Comparison of ENCODE assay signal across 14 cellular contexts in genomic region chr17:75060434-75061054, GRCh38. TPM values are rescaled to one million over a fixed set of nuclear protein-coding genes. Genes with fewer than 3 reads are reported as not detected.
DNase-seq lines count a peak whose midpoint lies in the region; ATAC-seq and TF ChIP-seq lines count a peak whose summit lies in the region.
"Had no signal": no experiment of that assay in that cellular context is flagged by ENCODE, and none has a peak within 500 bp of the region (broad histone marks: within the 10 kb centered on the region; RNA-seq: fewer than 3 reads in every experiment).

No MANE protein-coding gene starts in this region.

- no peak for DNase-seq in Right ventricle myocardium inferior (ENCODE audit: missing footprints)
- DNase-seq in cardiac septum (ENCODE audit: low spot score): no peak
- no peak for DNase-seq in left ventricle myocardium inferior
- DNase-seq in HEK293T (ENCODE audit: extremely low spot score): no peak
- DNase-seq in activated naive CD4-positive, alpha-beta T cell treated with Interleukin-2 at 50 U/mL for 16 hours: no peak
- DNase-seq in stimulated activated CD8-positive, alpha-beta memory T cell treated with anti-CD3 and anti-CD28 coated beads, Interleukin-4, amount 100 ng/mL, for 48 hours: no peak
- DNase-seq: activated CD4-positive, alpha-beta memory T cell treated with anti-CD3 and anti-CD28 coated beads, Interleukin-2, amount 10 ng/mL, durations not matched to agents 7 days and 5 days; kidney; mucosa of descending colon; NCI-H1930 had no signal

- H3K4me1 ChIP-seq in left ventricle myocardium inferior (peaks cover 14% of the 10 kb centered on the region), rectal smooth muscle tissue (ENCODE audit: control insufficient read depth, insufficient read depth, low read length) (peaks cover 4% of the 10 kb centered on the region)

- POLR2A ChIA-PET in HEK293T (lab: Yijun Ruan, JAX): interaction anchor here (1.2 to 3.1 kb wide), 3 partner anchors 12 to 71 kb away, joined by 4 to 10 read pairs (median 5); partner anchors contain the start of genes ARMC7 and NT5C

- H3K27ac ChIP-seq in left ventricle myocardium inferior (replicated peaks) (peak overlapping the region; percentile 73), rectal smooth muscle tissue (ENCODE audit: low read depth, low read length) (peak overlapping the region; percentile 67)
- H3K27ac ChIP-seq: C4-2B had no signal

- H3K9me3 ChIP-seq in left ventricle myocardium inferior (replicated peaks): no peaks in the 10 kb centered on the region
- H3K9me3 ChIP-seq: mucosa of descending colon had no signal

- H3K36me3 ChIP-seq in left ventricle myocardium inferior: peaks cover 57% of the 10 kb centered on the region
- H3K36me3 ChIP-seq in rectal smooth muscle tissue (ENCODE audit: control insufficient read depth, insufficient read depth, low read length): peaks cover 36% of the 10 kb centered on the region

- TF ChIP-seq CTCF in left ventricle myocardium inferior (IDR thresholded peaks at IDR 0.05; ENCODE audit: borderline replicate concordance): no peak

- ATAC-seq in Right ventricle myocardium inferior (peak; percentile 61), HG03095 (IDR thresholded peaks at IDR 0.05; ENCODE audit: unreplicated experiment) (no peak)

- H3K9ac ChIP-seq in rectal smooth muscle tissue (ENCODE audit: low read length): no peak overlapping the region

- H3K27me3 ChIP-seq in left ventricle myocardium inferior (ENCODE audit: low read depth): no peaks in the 10 kb centered on the region
- no peaks in the 10 kb centered on the region for H3K27me3 ChIP-seq in rectal smooth muscle tissue (ENCODE audit: control insufficient read depth, insufficient read depth, low read length)

- intact Hi-C loops in Right ventricle myocardium inferior (cut with DNase I) (no loop called here), cardiac septum (cut with DNase I) (loop anchor here (2.0 kb wide), 1 partner anchor 70 kb away; the partner anchor contains the start of gene NT5C), left ventricle myocardium inferior (cut with micrococcal nuclease) (no loop called here)

- H3K4me3 ChIP-seq in left ventricle myocardium inferior (no peak overlapping the region), rectal smooth muscle tissue (ENCODE audit: low read length) (no peak overlapping the region)
- H3K4me3 ChIP-seq: mucosa of descending colon had no signal

- CTCF ChIA-PET in HEK293T (lab: Yijun Ruan, JAX): interaction anchor here (0.9 to 2.1 kb wide), 4 partner anchors 12 to 141 kb away, joined by 3 to 7 read pairs (median 4); no protein-coding TSS in a partner anchor

TF ChIP-seq in HEK293T, 16 proteins besides CTCF, POLR2A, EP300 and RAD21:
- TF ChIP-seq FOXM1 (IDR thresholded peaks at IDR 0.05; ENCODE audit: borderline replicate concordance) (no peak), HDGF (IDR thresholded peaks at IDR 0.05; ENCODE audit: borderline replicate concordance) (no peak), L3MBTL2 (conservative IDR thresholded peaks at IDR 0.05) (no peak), LEF1 (IDR thresholded peaks at IDR 0.05; ENCODE audit: borderline replicate concordance) (no peak), PKNOX1 (IDR thresholded peaks at IDR 0.05) (no peak), FOXK2 (IDR thresholded peaks at IDR 0.05) (no peak), TARDBP (IDR thresholded peaks at IDR 0.05) (no peak), CTBP1 (IDR thresholded peaks at IDR 0.05; ENCODE audit: borderline replicate concordance) (no peak), ARNT (IDR thresholded peaks at IDR 0.05) (no peak), ELF4 (IDR thresholded peaks at IDR 0.05) (no peak), ZNF384 (IDR thresholded peaks at IDR 0.05) (no peak), NFRKB (IDR thresholded peaks at IDR 0.05) (no peak)
TF ChIP-seq in HEK293T: peak in this region for 0.

RNA-seq across cellular contexts. Expression of gene KCTD2, which starts 13.5 kb away (rescaled TPM):
- total RNA-seq in Right ventricle myocardium inferior (26.7 TPM), cardiac septum (43.2 TPM), left ventricle myocardium inferior (23.1 TPM)

RNA-seq across cellular contexts. Expression of gene ATP5PD, which starts 13.8 kb away (rescaled TPM):
- total RNA-seq in Right ventricle myocardium inferior: 863 TPM
- 616 TPM for total RNA-seq in cardiac septum
- 809 TPM for total RNA-seq in left ventricle myocardium inferior

RNA-seq across cellular contexts. Expression of gene SLC16A5, which starts 27.2 kb away (rescaled TPM):
- 7.1 TPM for total RNA-seq in Right ventricle myocardium inferior
- 22.7 TPM for total RNA-seq in cardiac septum
- 8.4 TPM for total RNA-seq in left ventricle myocardium inferior
- total RNA-seq: A172 had no signal

RNA-seq across cellular contexts. Expression of gene MRPL58, which starts 48.1 kb away (rescaled TPM):
- 51.4 TPM for total RNA-seq in Right ventricle myocardium inferior
- 39.3 TPM for total RNA-seq in cardiac septum
- 50.6 TPM for total RNA-seq in left ventricle myocardium inferior

RNA-seq across cellular contexts. Expression of gene ARMC7, which starts 49.2 kb away (rescaled TPM):
- total RNA-seq in Right ventricle myocardium inferior: 6.4 TPM
- total RNA-seq in cardiac septum: 8.0 TPM
- total RNA-seq in left ventricle myocardium inferior: 6.2 TPM
